In genomic region chr12:111412007-111412829, GRCh38 we compare ENCODE assay signal across 8 cellular contexts. TPM values are rescaled to one million over a fixed set of nuclear protein-coding genes. Genes with fewer than 3 reads are reported as not detected.
DNase-seq lines count a peak whose midpoint lies in the region; ATAC-seq and TF ChIP-seq lines count a peak whose summit lies in the region.

No MANE protein-coding gene starts in this region.

- TF ChIP-seq POLR2A in gastroesophageal sphincter (IDR thresholded peaks at IDR 0.05) = no peak
- no peak for TF ChIP-seq POLR2A in sigmoid colon (IDR thresholded peaks at IDR 0.05)

- no peaks in the 10 kb centered on the region for H3K9me3 ChIP-seq in SK-N-MC (ENCODE audit: low read depth, low read length)
- H3K9me3 ChIP-seq in gastroesophageal sphincter = no peaks in the 10 kb centered on the region
- no peaks in the 10 kb centered on the region for H3K9me3 ChIP-seq in sigmoid colon

- H3K27ac ChIP-seq in SK-N-MC = peak overlapping the region; percentile 96
- peak overlapping the region in 3 of 4 donors; percentile 63 to 87 (median 74) for H3K27ac ChIP-seq in gastroesophageal sphincter
- peak overlapping the region; percentile 49 to 72 (median 60) for H3K27ac ChIP-seq in sigmoid colon

- intact Hi-C loops in sigmoid colon (cut with DNase I) = no loop called here

- peak overlapping the region; percentile 14 for H3K9ac ChIP-seq in SK-N-MC (ENCODE audit: insufficient read length)

- H3K27me3 ChIP-seq in gastroesophageal sphincter (no peaks in the 10 kb centered on the region), sigmoid colon (no peaks in the 10 kb centered on the region)

- H3K4me1 ChIP-seq in gastroesophageal sphincter = peaks cover 0 to 73% (median 50%) of the 10 kb centered on the region in 3 donors
- peaks cover 0 to 69% (median 42%) of the 10 kb centered on the region in 4 donors for H3K4me1 ChIP-seq in sigmoid colon

- TF ChIP-seq CTCF in gastroesophageal sphincter (IDR thresholded peaks at IDR 0.05) (no peak), sigmoid colon (IDR thresholded peaks at IDR 0.05) (no peak)

- ATAC-seq in HG03108 (IDR thresholded peaks at IDR 0.05; ENCODE audit: unreplicated experiment) = peak; percentile 32
- no peak for ATAC-seq in gastroesophageal sphincter
- ATAC-seq in HG02970 (IDR thresholded peaks at IDR 0.05; ENCODE audit: low FRiP score, unreplicated experiment) = no peak
- no peak for ATAC-seq in HG03025 (IDR thresholded peaks at IDR 0.05; ENCODE audit: low FRiP score, unreplicated experiment)

- no peak for TF ChIP-seq EP300 in gastroesophageal sphincter (IDR thresholded peaks at IDR 0.05)
- no peak for TF ChIP-seq EP300 in sigmoid colon (IDR thresholded peaks at IDR 0.05)

- 76 to 100% methylated on average over 2 to 8 of the region's 15 CpGs for WGBS in gastroesophageal sphincter (ENCODE audit: low coverage in 1 of 2), 2 donors
- 52 to 72% methylated on average over 15 of the region's 15 CpGs for WGBS in sigmoid colon, 2 donors

- H3K36me3 ChIP-seq in SK-N-MC (ENCODE audit: insufficient read depth, low read length) (peaks cover 8% of the 10 kb centered on the region; the same call in 1 of the 2 replicates), gastroesophageal sphincter (peaks cover 0 to 10% of the 10 kb centered on the region in 2 donors), sigmoid colon (no peaks in the 10 kb centered on the region)

- DNase-seq in SK-N-MC (ENCODE audit: low read depth, low spot score) (no peak), sigmoid colon (no peak)
- no peak for DNase-seq in stimulated activated CD8-positive, alpha-beta memory T cell treated with anti-CD3 and anti-CD28 coated beads, Interleukin-4, amount 100 ng/mL, for 48 hours
- no peak for DNase-seq in activated CD4-positive, alpha-beta T cell treated with anti-CD3 and anti-CD28 coated beads, Interleukin-2, amount 50 U/mL, for 1 hour

- H3K4me3 ChIP-seq in SK-N-MC = peak overlapping the region; percentile 68
- H3K4me3 ChIP-seq in gastroesophageal sphincter = no peak overlapping the region
- no peak overlapping the region for H3K4me3 ChIP-seq in sigmoid colon

RNA-seq across cellular contexts. Expression of gene SH2B3, which starts 6.5 kb away (rescaled TPM):
- total RNA-seq in gastroesophageal sphincter (10 to 100 TPM; 17.0 to 33.1 (median 23.3) TPM), sigmoid colon (10 to 100 TPM; 13.2 to 32.5 (median 14.9) TPM)
- 10 to 100 TPM; 10.4 to 14.1 (median 12.0) TPM for polyA plus RNA-seq in sigmoid colon

RNA-seq across cellular contexts. Expression of gene PHETA1, which starts 43.3 kb away (rescaled TPM):
- 10 to 100 TPM in 1 of 4 donors, 1 to 10 TPM in 3; 6.3 to 16.0 (median 8.2) TPM for total RNA-seq in gastroesophageal sphincter
- total RNA-seq in sigmoid colon = 1 to 10 TPM; 3.6 to 6.1 (median 5.2) TPM
- 10 to 100 TPM; 16.8 to 21.6 (median 21.5) TPM for polyA plus RNA-seq in sigmoid colon
